In genomic region chr4:22614114-22614513, GRCh38 we compare ENCODE assay signal across 39 cellular contexts.
"Had no signal": no experiment of that assay in that cellular context is flagged by ENCODE, and none has a peak within 500 bp of the region (broad histone marks: within the 10 kb centered on the region; RNA-seq: fewer than 3 reads in every experiment).

No MANE protein-coding gene starts in this region.

- FAIRE-seq: astrocyte, TTC549 had no signal

- H3K36me3 Mint-ChIP-seq: activated CD4-positive, alpha-beta memory T cell treated with anti-CD3 and anti-CD28 coated beads for 36 hours had no signal

- H3K27ac Mint-ChIP-seq: activated B cell treated with CpG ODN at 0.5 μM for 24 hours; activated CD4-positive, alpha-beta memory T cell treated with anti-CD3 and anti-CD28 coated beads for 36 hours; activated CD4-positive, alpha-beta T cell treated with anti-CD3 and anti-CD28 coated beads, Interleukin-2, amount 10 ng/mL, durations not matched to agents 24 days and 14 days; activated CD8-positive, alpha-beta T cell treated with anti-CD3 and anti-CD28 coated beads for 36 hours; activated naive CD4-positive, alpha-beta T cell treated with anti-CD3 and anti-CD28 coated beads for 36 hours; activated naive CD4-positive, alpha-beta T cell treated with anti-CD3 and anti-CD28 coated beads, Interleukin-2, amount 50 U/mL, for 72 hours; activated naive CD8-positive, alpha-beta T cell treated with anti-CD3 and anti-CD28 coated beads for 36 hours; activated T-cell treated with anti-CD3 and anti-CD28 coated beads, Interleukin-2, amount 50 U/mL, for 72 hours; activated T-helper 1 cell treated with anti-CD3 and anti-CD28 coated beads, Interleukin-12 subunit alpha, Interleukin-12 subunit beta, Interleukin-2, Interleukin-4 antibody, amounts not matched to agents 30 ng/mL and 10 ng/mL and 1 ng/mL, durations not matched to agents 14 hours and 24 hours and 36 hours; activated T-helper 17 cell treated with anti-CD3 and anti-CD28 coated beads, Interleukin-2, amount 50 U/mL, for 72 hours; T-helper 1 cell treated with Interleukin-12 subunit alpha and Interleukin-12 subunit beta and Interleukin-4 antibody, amounts not matched to agents 30 μg/mL and 1 μg/mL, for 36 hours; T-helper 2 cell treated with Interferon-gamma antibody and Interleukin-4, amounts not matched to agents 5 μg/mL and 100 μg/mL, for 36 hours had no signal

- H3K36me3 ChIP-seq: adrenal gland, brain microvascular endothelial cell, breast epithelium had no signal

- H3K27me3 Mint-ChIP-seq: activated B cell treated with CpG ODN at 0.5 μM for 24 hours; activated CD4-positive, alpha-beta memory T cell treated with anti-CD3 and anti-CD28 coated beads for 36 hours; activated CD4-positive, alpha-beta T cell treated with anti-CD3 and anti-CD28 coated beads, Interleukin-2, amount 10 ng/mL, durations not matched to agents 24 days and 14 days; activated CD8-positive, alpha-beta T cell treated with anti-CD3 and anti-CD28 coated beads for 36 hours; activated naive CD8-positive, alpha-beta T cell treated with anti-CD3 and anti-CD28 coated beads for 36 hours; activated T-helper 17 cell treated with anti-CD3 and anti-CD28 coated beads, Interleukin-2, amount 50 U/mL, for 72 hours; central memory CD8-positive, alpha-beta T cell had no signal

- H3K4me1 Mint-ChIP-seq: activated B cell treated with CpG ODN at 0.5 μM for 24 hours; activated CD4-positive, alpha-beta T cell treated with anti-CD3 and anti-CD28 coated beads, Interleukin-2, amount 10 ng/mL, durations not matched to agents 24 days and 14 days; activated T-helper 17 cell treated with anti-CD3 and anti-CD28 coated beads, Interleukin-2, amount 50 U/mL, for 72 hours had no signal

- H3K9me3 ChIP-seq: adrenal gland, body of pancreas, breast epithelium had no signal

- H3K4me1 ChIP-seq: adrenal gland, breast epithelium had no signal

- H3K27ac ChIP-seq: adrenal gland, body of pancreas, brain microvascular endothelial cell, breast epithelium, VCaP had no signal

- H3K27me3 ChIP-seq: adrenal gland, body of pancreas, brain microvascular endothelial cell, breast epithelium had no signal

- ATAC-seq: activated CD8-positive, alpha-beta T cell treated with anti-CD3 and anti-CD28 coated beads for 36 hours; activated naive CD4-positive, alpha-beta T cell treated with anti-CD3 and anti-CD28 coated beads, Interleukin-2, amount 50 U/mL, for 72 hours; activated T-cell treated with anti-CD3 and anti-CD28 coated beads, Interleukin-2, amount 50 U/mL, for 4 hours; activated T-cell treated with anti-CD3 and anti-CD28 coated beads, Interleukin-2, amount 50 U/mL, for 72 hours; activated T-helper 17 cell treated with anti-CD3 and anti-CD28 coated beads, Interleukin-2, amount 50 U/mL, for 72 hours; body of pancreas had no signal

- DNase-seq: activated B cell treated with CpG ODN at 0.5 μM for 24 hours; activated CD4-positive, alpha-beta memory T cell treated with anti-CD3 and anti-CD28 coated beads for 36 hours; activated CD4-positive, alpha-beta T cell treated with anti-CD3 and anti-CD28 coated beads for 4 hours; activated CD4-positive, alpha-beta T cell treated with anti-CD3 and anti-CD28 coated beads, Interleukin-2, amount 10 ng/mL, durations not matched to agents 24 days and 14 days; activated CD4-positive, alpha-beta T cell treated with anti-CD3 and anti-CD28 coated beads, Interleukin-2, amount 50 U/mL, for 1 hour; activated CD4-positive, alpha-beta T cell treated with anti-CD3 and anti-CD28 coated beads, Interleukin-2, amount 50 U/mL, for 4 hours; activated CD4-positive, CD25-positive, alpha-beta regulatory T cell treated with anti-CD3 and anti-CD28 coated beads, Interleukin-2, amount 50 U/mL, for 72 hours; activated CD8-positive, alpha-beta memory T cell treated with anti-CD3 and anti-CD28 coated beads, Interleukin-2, amount 50 U/mL, for 4 hours; activated CD8-positive, alpha-beta T cell treated with anti-CD3 and anti-CD28 coated beads for 36 hours; activated effector memory CD4-positive, alpha-beta T cell treated with anti-CD3 and anti-CD28 coated beads, Interleukin-2, amount 50 U/mL, for 16 hours; activated gamma-delta T cell treated with Interleukin-2 at 50 U/mL for 16 hours; activated naive CD4-positive, alpha-beta T cell; activated naive CD4-positive, alpha-beta T cell treated with anti-CD3 and anti-CD28 coated beads for 36 hours; activated naive CD4-positive, alpha-beta T cell treated with anti-CD3 and anti-CD28 coated beads, Interleukin-2, amount 50 U/mL, for 16 hours; activated naive CD8-positive, alpha-beta T cell treated with anti-CD3 and anti-CD28 coated beads for 36 hours; activated T-cell treated with anti-CD3 and anti-CD28 coated beads for 4 hours; activated T-cell treated with anti-CD3 and anti-CD28 coated beads, Interleukin-2, amount 50 U/mL, for 1 hour; activated T-cell treated with anti-CD3 and anti-CD28 coated beads, Interleukin-2, amount 50 U/mL, for 4 hours; activated T-cell treated with anti-CD3 and anti-CD28 coated beads, Interleukin-2, amount 50 U/mL, for 72 hours; adrenal gland; amniotic stem cell; aorta; body of pancreas; brain microvascular endothelial cell; caudate nucleus; cerebellar nuclear complex; T-helper 1 cell; T-helper 2 cell; T-helper 9 cell had no signal

- H3K9me3 Mint-ChIP-seq: activated CD4-positive, alpha-beta T cell treated with anti-CD3 and anti-CD28 coated beads, Interleukin-2, amount 10 ng/mL, durations not matched to agents 24 days and 14 days; activated T-cell treated with anti-CD3 and anti-CD28 coated beads, Interleukin-2, amount 50 U/mL, for 4 hours; activated T-helper 1 cell treated with anti-CD3 and anti-CD28 coated beads, Interleukin-12 subunit alpha, Interleukin-12 subunit beta, Interleukin-2, Interleukin-4 antibody, amounts not matched to agents 30 ng/mL and 10 ng/mL and 1 ng/mL, durations not matched to agents 14 hours and 24 hours and 36 hours; T-helper 1 cell treated with Interleukin-12 subunit alpha and Interleukin-12 subunit beta and Interleukin-4 antibody, amounts not matched to agents 30 μg/mL and 1 μg/mL, for 36 hours had no signal

- H3K4me3 ChIP-seq: adrenal gland, body of pancreas, breast epithelium had no signal

- H3K4me3 Mint-ChIP-seq: activated B cell treated with CpG ODN at 0.5 μM for 24 hours; activated CD4-positive, alpha-beta memory T cell treated with anti-CD3 and anti-CD28 coated beads for 36 hours; activated CD4-positive, alpha-beta T cell treated with anti-CD3 and anti-CD28 coated beads, Interleukin-2, amount 10 ng/mL, durations not matched to agents 24 days and 14 days; activated CD8-positive, alpha-beta T cell treated with anti-CD3 and anti-CD28 coated beads for 36 hours; activated naive CD4-positive, alpha-beta T cell treated with anti-CD3 and anti-CD28 coated beads for 36 hours; activated naive CD8-positive, alpha-beta T cell treated with anti-CD3 and anti-CD28 coated beads for 36 hours; activated T-cell treated with anti-CD3 and anti-CD28 coated beads, Interleukin-2, amount 50 U/mL, for 4 hours; activated T-cell treated with anti-CD3 and anti-CD28 coated beads, Interleukin-2, amount 50 U/mL, for 72 hours; activated T-helper 1 cell treated with anti-CD3 and anti-CD28 coated beads, Interleukin-12 subunit alpha, Interleukin-12 subunit beta, Interleukin-2, Interleukin-4 antibody, amounts not matched to agents 30 ng/mL and 10 ng/mL and 1 ng/mL, durations not matched to agents 14 hours and 24 hours and 36 hours; activated T-helper 17 cell treated with anti-CD3 and anti-CD28 coated beads, Interleukin-2, amount 50 U/mL, for 72 hours; central memory CD8-positive, alpha-beta T cell; T-helper 1 cell treated with Interleukin-12 subunit alpha and Interleukin-12 subunit beta and Interleukin-4 antibody, amounts not matched to agents 30 μg/mL and 1 μg/mL, for 36 hours; T-helper 2 cell treated with Interferon-gamma antibody and Interleukin-4, amounts not matched to agents 5 μg/mL and 100 μg/mL, for 36 hours had no signal
